In the genomic region with DNA sequence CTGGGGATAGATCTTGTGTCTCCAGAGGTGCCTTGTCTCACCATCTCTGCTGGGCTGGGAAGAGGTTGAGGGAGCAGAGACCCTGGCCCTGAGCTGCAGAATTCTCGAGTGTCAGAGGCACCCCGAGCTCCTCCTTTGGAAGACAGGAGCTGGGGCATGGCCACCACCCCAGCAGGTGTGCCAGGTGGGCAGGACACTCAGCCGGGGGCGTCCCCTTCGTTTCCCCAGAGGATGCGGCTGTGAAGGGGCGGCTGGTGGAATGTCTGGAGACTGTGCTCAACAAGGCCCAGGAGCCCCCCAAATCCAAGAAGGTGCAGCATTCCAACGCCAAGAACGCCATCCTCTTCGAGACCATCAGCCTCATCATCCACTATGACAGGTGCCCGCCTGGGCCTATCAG, we compare ENCODE assay signal across 11 cellular contexts. TPM values are rescaled to one million over a fixed set of nuclear protein-coding genes. Genes with fewer than 3 reads are reported as not detected.
"Had no signal": no experiment of that assay in that cellular context is flagged by ENCODE, and none has a peak within 500 bp of the region (broad histone marks: within the 10 kb centered on the region; RNA-seq: fewer than 3 reads in every experiment).

No MANE protein-coding gene starts in this region.

- H3K9me3 Mint-ChIP-seq: GM23338, H9, HFFc6 had no signal

- H3K4me1 ChIP-seq: HAP-1 had no signal

- FAIRE-seq: H1, H54 had no signal

- H3K27ac ChIP-seq: GM23248 had no signal

- H3K9ac ChIP-seq: GM23248 had no signal

- DNase-seq: GM23248, GOT3, H9, HCEC 1CT, HFFc6 had no signal

- H3K9me3 ChIP-seq: HAP-1 had no signal

- H3K27ac Mint-ChIP-seq: H9, HFFc6 had no signal

- H3K4me2 ChIP-seq: GM23338 had no signal

- H3K4me3 Mint-ChIP-seq: GM23338, H9, HFFc6 had no signal

- H3K4me3 ChIP-seq: GM23248, GM23338, HAP-1 had no signal

- H2AFZ ChIP-seq: GM23248, GM23338 had no signal

- ATAC-seq: GM23338, HCT116 had no signal

RNA-seq across cellular contexts. Expression of gene TSKS, which starts 35.5 kb away (rescaled TPM):
- total RNA-seq: GM23338, H1, H4, HFFc6 had no signal
